1 cellular context compared by ENCODE assay signal in the genomic region with DNA sequence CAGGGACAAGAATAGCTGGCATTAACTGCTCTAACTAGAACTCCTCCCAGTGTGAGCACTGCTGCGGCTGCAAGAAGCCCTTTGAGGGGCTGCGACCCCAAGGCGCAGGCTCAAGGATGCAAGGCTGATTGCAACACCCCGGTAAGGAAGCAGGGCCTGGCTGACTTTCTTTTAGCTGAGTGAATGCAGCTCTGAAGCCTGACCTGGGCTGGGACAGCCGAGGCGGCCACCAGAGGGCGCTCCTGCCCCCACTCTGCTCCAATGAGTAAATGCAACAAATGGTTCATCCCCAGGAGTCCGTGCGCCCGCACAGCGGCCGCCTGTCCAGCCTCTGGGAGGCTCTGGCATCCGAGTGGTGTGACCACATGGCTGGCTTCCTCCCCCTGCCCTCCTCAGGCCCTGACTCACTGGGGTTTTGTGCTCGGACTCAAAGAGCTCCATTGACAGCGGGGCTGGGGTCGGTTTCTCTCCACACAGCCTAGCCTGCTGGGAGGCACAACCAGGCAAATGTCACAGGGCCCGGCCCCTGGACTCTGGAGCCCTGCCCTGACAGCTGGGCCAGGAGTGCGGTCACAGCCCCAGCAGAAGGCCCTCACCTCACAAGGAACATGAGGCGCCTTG.
TF ChIP-seq lines count a peak whose summit lies in the region.

TSS of gene SMIM5 (plus strand) at position 572 of the 621 bp plus-strand sequence. CDS start 6,768 bp downstream, outside the sequence.

TF ChIP-seq in HepG2, 621 proteins besides CTCF, POLR2A, EP300 and RAD21 (continued from another document and continues in another):
- TF ChIP-seq KAT8 (CRISPR knock-in tag; IDR thresholded peaks at IDR 0.05) (0 out of 2 replicates have a peak, but pooled peaks have one; percentile 25), ATRX (CRISPR knock-in tag; IDR thresholded peaks at IDR 0.05; ENCODE audit: borderline replicate concordance) (no peak), ARNTL (CRISPR knock-in tag; IDR thresholded peaks at IDR 0.05) (no peak), ZNF547 (CRISPR knock-in tag; IDR thresholded peaks at IDR 0.05) (no peak), GLI4 (CRISPR knock-in tag; IDR thresholded peaks at IDR 0.05; ENCODE audit: borderline replicate concordance) (no peak), ZNF10 (CRISPR knock-in tag; IDR thresholded peaks at IDR 0.05; ENCODE audit: borderline replicate concordance, low read depth) (no peak), HOXA3 (CRISPR knock-in tag; IDR thresholded peaks at IDR 0.05) (peak; percentile 33; the same call in 1 of the 2 replicates), ZFAT (CRISPR knock-in tag; conservative IDR thresholded peaks at IDR 0.05) (no peak), ZNF552 (CRISPR knock-in tag; IDR thresholded peaks at IDR 0.05; ENCODE audit: borderline replicate concordance) (no peak), PRPF4 (IDR thresholded peaks at IDR 0.05; ENCODE audit: low read depth, low read length, poor library complexity, severe bottlenecking) (no peak), ZKSCAN8 (CRISPR knock-in tag; IDR thresholded peaks at IDR 0.05; ENCODE audit: borderline replicate concordance) (no peak), ZNF75D (CRISPR knock-in tag; IDR thresholded peaks at IDR 0.05; ENCODE audit: borderline replicate concordance) (no peak), POLR2AphosphoS5 (IDR thresholded peaks at IDR 0.05; ENCODE audit: low read depth, low read length) (no peak), ZNF251 (CRISPR knock-in tag; IDR thresholded peaks at IDR 0.05) (no peak), SNAPC2 (CRISPR knock-in tag; IDR thresholded peaks at IDR 0.05) (no peak), TFE3 (CRISPR knock-in tag; IDR thresholded peaks at IDR 0.05) (no peak), RBFOX2 (IDR thresholded peaks at IDR 0.05; ENCODE audit: low read depth, low read length) (no peak), TMF1 (CRISPR knock-in tag; IDR thresholded peaks at IDR 0.05; ENCODE audit: low read depth) (no peak), KLF12 (CRISPR knock-in tag; IDR thresholded peaks at IDR 0.05; ENCODE audit: borderline replicate concordance) (no peak), ZNF205 (CRISPR knock-in tag; IDR thresholded peaks at IDR 0.05) (0 out of 2 replicates have a peak, but pooled peaks have one; percentile 15), ZNF883 (CRISPR knock-in tag; IDR thresholded peaks at IDR 0.05; ENCODE audit: not compliant biosample characterization) (no peak), IRX3 (CRISPR knock-in tag; IDR thresholded peaks at IDR 0.05; ENCODE audit: borderline replicate concordance, low read depth) (no peak), PITX1 (CRISPR knock-in tag; IDR thresholded peaks at IDR 0.05) (no peak), ZNF20 (CRISPR knock-in tag; IDR thresholded peaks at IDR 0.05) (no peak), ZNF782 (CRISPR knock-in tag; IDR thresholded peaks at IDR 0.05; ENCODE audit: borderline replicate concordance) (0 out of 2 replicates have a peak, but pooled peaks have one; percentile 36), NCOA2 (CRISPR knock-in tag; IDR thresholded peaks at IDR 0.05) (no peak), ZNF350 (CRISPR knock-in tag; IDR thresholded peaks at IDR 0.05; ENCODE audit: borderline replicate concordance, low read depth) (no peak), ZNF24 (IDR thresholded peaks at IDR 0.05) (no peak), ARID5B (CRISPR knock-in tag; IDR thresholded peaks at IDR 0.05) (no peak), SIN3A (IDR thresholded peaks at IDR 0.05; ENCODE audit: borderline replicate concordance, low read depth, low read length) (no peak), THAP8 (CRISPR knock-in tag; IDR thresholded peaks at IDR 0.05; ENCODE audit: borderline replicate concordance) (peak; percentile 77; the same call in 1 of the 2 replicates), ZSCAN9 (CRISPR knock-in tag; IDR thresholded peaks at IDR 0.05; ENCODE audit: borderline replicate concordance) (no peak), CC2D1A (CRISPR knock-in tag; IDR thresholded peaks at IDR 0.05) (no peak), AKAP8 (CRISPR knock-in tag; IDR thresholded peaks at IDR 0.05) (no peak), ZNF256 (CRISPR knock-in tag; conservative IDR thresholded peaks at IDR 0.05) (no peak), ZNF672 (CRISPR knock-in tag; IDR thresholded peaks at IDR 0.05) (no peak), ZNF614 (CRISPR knock-in tag; IDR thresholded peaks at IDR 0.05; ENCODE audit: borderline replicate concordance) (peak; percentile 56; the same call in 1 of the 2 replicates), JDP2 (CRISPR knock-in tag; IDR thresholded peaks at IDR 0.05; ENCODE audit: borderline replicate concordance) (no peak), GPN1 (CRISPR knock-in tag; IDR thresholded peaks at IDR 0.05; ENCODE audit: borderline replicate concordance) (no peak), ZNF160 (CRISPR knock-in tag; IDR thresholded peaks at IDR 0.05) (no peak), ZNF619 (CRISPR knock-in tag; IDR thresholded peaks at IDR 0.05) (no peak), ZNF143 (CRISPR knock-in tag; IDR thresholded peaks at IDR 0.05) (peak; percentile 52), ZKSCAN1 (IDR thresholded peaks at IDR 0.05; ENCODE audit: low read length) (no peak), FLYWCH1 (CRISPR knock-in tag; IDR thresholded peaks at IDR 0.05) (no peak), PATZ1 (CRISPR knock-in tag; IDR thresholded peaks at IDR 0.05) (no peak; the same call in 1 of the 2 replicates), RXRA (CRISPR knock-in tag; IDR thresholded peaks at IDR 0.05) (no peak), CREM (IDR thresholded peaks at IDR 0.05) (no peak), CREM (CRISPR knock-in tag; IDR thresholded peaks at IDR 0.05) (no peak)
- TF ChIP-seq, protein P1, sequence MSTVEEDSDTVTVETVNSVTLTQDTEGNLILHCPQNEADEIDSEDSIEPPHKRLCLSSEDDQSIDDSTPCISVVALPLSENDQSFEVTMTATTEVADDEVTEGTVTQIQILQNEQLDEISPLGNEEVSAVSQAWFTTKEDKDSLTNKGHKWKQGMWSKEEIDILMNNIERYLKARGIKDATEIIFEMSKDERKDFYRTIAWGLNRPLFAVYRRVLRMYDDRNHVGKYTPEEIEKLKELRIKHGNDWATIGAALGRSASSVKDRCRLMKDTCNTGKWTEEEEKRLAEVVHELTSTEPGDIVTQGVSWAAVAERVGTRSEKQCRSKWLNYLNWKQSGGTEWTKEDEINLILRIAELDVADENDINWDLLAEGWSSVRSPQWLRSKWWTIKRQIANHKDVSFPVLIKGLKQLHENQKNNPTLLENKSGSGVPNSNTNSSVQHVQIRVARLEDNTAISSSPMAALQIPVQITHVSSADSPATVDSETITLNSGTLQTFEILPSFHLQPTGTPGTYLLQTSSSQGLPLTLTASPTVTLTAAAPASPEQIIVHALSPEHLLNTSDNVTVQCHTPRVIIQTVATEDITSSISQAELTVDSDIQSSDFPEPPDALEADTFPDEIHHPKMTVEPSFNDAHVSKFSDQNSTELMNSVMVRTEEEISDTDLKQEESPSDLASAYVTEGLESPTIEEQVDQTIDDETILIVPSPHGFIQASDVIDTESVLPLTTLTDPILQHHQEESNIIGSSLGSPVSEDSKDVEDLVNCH (CRISPR knock-in tag; IDR thresholded peaks at IDR 0.05), result no peak
- TF ChIP-seq, protein P2, sequence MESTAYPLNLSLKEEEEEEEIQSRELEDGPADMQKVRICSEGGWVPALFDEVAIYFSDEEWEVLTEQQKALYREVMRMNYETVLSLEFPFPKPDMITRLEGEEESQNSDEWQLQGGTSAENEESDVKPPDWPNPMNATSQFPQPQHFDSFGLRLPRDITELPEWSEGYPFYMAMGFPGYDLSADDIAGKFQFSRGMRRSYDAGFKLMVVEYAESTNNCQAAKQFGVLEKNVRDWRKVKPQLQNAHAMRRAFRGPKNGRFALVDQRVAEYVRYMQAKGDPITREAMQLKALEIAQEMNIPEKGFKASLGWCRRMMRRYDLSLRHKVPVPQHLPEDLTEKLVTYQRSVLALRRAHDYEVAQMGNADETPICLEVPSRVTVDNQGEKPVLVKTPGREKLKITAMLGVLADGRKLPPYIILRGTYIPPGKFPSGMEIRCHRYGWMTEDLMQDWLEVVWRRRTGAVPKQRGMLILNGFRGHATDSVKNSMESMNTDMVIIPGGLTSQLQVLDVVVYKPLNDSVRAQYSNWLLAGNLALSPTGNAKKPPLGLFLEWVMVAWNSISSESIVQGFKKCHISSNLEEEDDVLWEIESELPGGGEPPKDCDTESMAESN (CRISPR knock-in tag; conservative IDR thresholded peaks at IDR 0.05), result no peak
- TF ChIP-seq, protein P3, sequence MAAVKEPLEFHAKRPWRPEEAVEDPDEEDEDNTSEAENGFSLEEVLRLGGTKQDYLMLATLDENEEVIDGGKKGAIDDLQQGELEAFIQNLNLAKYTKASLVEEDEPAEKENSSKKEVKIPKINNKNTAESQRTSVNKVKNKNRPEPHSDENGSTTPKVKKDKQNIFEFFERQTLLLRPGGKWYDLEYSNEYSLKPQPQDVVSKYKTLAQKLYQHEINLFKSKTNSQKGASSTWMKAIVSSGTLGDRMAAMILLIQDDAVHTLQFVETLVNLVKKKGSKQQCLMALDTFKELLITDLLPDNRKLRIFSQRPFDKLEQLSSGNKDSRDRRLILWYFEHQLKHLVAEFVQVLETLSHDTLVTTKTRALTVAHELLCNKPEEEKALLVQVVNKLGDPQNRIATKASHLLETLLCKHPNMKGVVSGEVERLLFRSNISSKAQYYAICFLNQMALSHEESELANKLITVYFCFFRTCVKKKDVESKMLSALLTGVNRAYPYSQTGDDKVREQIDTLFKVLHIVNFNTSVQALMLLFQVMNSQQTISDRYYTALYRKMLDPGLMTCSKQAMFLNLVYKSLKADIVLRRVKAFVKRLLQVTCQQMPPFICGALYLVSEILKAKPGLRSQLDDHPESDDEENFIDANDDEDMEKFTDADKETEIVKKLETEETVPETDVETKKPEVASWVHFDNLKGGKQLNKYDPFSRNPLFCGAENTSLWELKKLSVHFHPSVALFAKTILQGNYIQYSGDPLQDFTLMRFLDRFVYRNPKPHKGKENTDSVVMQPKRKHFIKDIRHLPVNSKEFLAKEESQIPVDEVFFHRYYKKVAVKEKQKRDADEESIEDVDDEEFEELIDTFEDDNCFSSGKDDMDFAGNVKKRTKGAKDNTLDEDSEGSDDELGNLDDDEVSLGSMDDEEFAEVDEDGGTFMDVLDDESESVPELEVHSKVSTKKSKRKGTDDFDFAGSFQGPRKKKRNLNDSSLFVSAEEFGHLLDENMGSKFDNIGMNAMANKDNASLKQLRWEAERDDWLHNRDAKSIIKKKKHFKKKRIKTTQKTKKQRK (IDR thresholded peaks at IDR 0.05; ENCODE audit: low read length), result no peak
